16 cellular contexts compared by ENCODE assay signal in genomic region chr18:39675358-39675757, GRCh38.
DNase-seq lines count a peak whose midpoint lies in the region; ATAC-seq, FAIRE-seq and TF ChIP-seq lines count a peak whose summit lies in the region.
"Had no signal": no experiment of that assay in that cellular context is flagged by ENCODE, and none has a peak within 500 bp of the region (broad histone marks: within the 10 kb centered on the region; RNA-seq: fewer than 3 reads in every experiment).

No MANE protein-coding gene starts in this region.

- H3K27me3 ChIP-seq in ACC112 (ENCODE audit: insufficient read depth, low read length) (no peaks in the 10 kb centered on the region), left lung (no peaks in the 10 kb centered on the region), H9 (ENCODE audit: insufficient read depth, low read length) (no peaks in the 10 kb centered on the region)
- H3K27me3 ChIP-seq: adrenal gland, neutrophil had no signal

- H3K4ac ChIP-seq in H9 (ENCODE audit: low read depth, low read length): no peak overlapping the region

- H3K4me3 ChIP-seq in ACC112 (ENCODE audit: low read depth, low read length) (no peak overlapping the region), left lung (no peak overlapping the region)
- H3K4me3 ChIP-seq: adrenal gland; BLaER1 treated with 17β-estradiol and CSF1 and Interleukin-3, amounts not matched to agents 10 nM and 100 nM; dorsolateral prefrontal cortex had no signal

- peak; percentile 2 for DNase-seq in H54 (ENCODE audit: insufficient read length, low spot score)
- peak; percentile 76 for DNase-seq in astrocyte of the hippocampus (ENCODE audit: low read depth, low spot score)
- DNase-seq in left lung: peak in 1 of 2 donors; percentile 33
- no peak for DNase-seq in LoVo (ENCODE audit: low spot score)
- no peak for DNase-seq in endothelial cell (ENCODE audit: low spot score)
- DNase-seq in H9: no peak
- DNase-seq: activated T-cell treated with anti-CD3 and anti-CD28 coated beads, Interleukin-2, amount 50 U/mL, for 24 hours; dorsolateral prefrontal cortex; KG1; NCI-H2171; SW 1271 had no signal

- no peak overlapping the region for H3T11ph ChIP-seq in H9 (ENCODE audit: low read length)

- H4K8ac ChIP-seq in H9 (replicated peaks; ENCODE audit: insufficient read length, low read depth, low read length): no peak overlapping the region

- FAIRE-seq in H54 (lab: Jason Lieb, UNC): no peak

- no peaks in the 10 kb centered on the region for H3K9me3 Mint-ChIP-seq in endothelial cell (ENCODE audit: unreplicated experiment)
- H3K9me3 Mint-ChIP-seq in H9: no peaks in the 10 kb centered on the region

- no peak overlapping the region for H4K91ac ChIP-seq in H9 (ENCODE audit: insufficient read length, low read depth, low read length)

- no peak overlapping the region for H3K4me2 ChIP-seq in H9 (ENCODE audit: insufficient read depth, insufficient read length, low read length)

- no peak overlapping the region for H2BK20ac ChIP-seq in H9 (ENCODE audit: low read depth, low read length, poor library complexity, severe bottlenecking)

- no peak overlapping the region for H3K23ac ChIP-seq in H9 (ENCODE audit: insufficient read length, low read depth, low read length)

- TF ChIP-seq CTCF in left lung (IDR thresholded peaks at IDR 0.05) (no peak), endothelial cell (IDR thresholded peaks at IDR 0.05; ENCODE audit: unreplicated experiment) (no peak), H9 (conservative IDR thresholded peaks at IDR 0.05) (no peak)

- no peak overlapping the region for H2BK120ac ChIP-seq in H9 (ENCODE audit: low read depth, low read length, poor library complexity, severe bottlenecking)

- H3K4me1 ChIP-seq in ACC112 (ENCODE audit: control insufficient read depth, insufficient read depth, low read length, unreplicated experiment): peaks cover 8% of the 10 kb centered on the region
- H3K4me1 ChIP-seq in left lung: no peaks in the 10 kb centered on the region
- no peaks in the 10 kb centered on the region for H3K4me1 ChIP-seq in H9 (ENCODE audit: insufficient read depth, low read length)
- H3K4me1 ChIP-seq: adrenal gland had no signal

- H3K36me3 ChIP-seq in ACC112 (ENCODE audit: insufficient read depth, low read length) (no peaks in the 10 kb centered on the region), left lung (no peaks in the 10 kb centered on the region)
- H3K36me3 ChIP-seq: adrenal gland; BLaER1 treated with 17β-estradiol and CSF1 and Interleukin-3, amounts not matched to agents 10 nM and 100 nM; neutrophil had no signal

- H3K4me3 Mint-ChIP-seq in endothelial cell (ENCODE audit: unreplicated experiment): no peak overlapping the region
- no peak overlapping the region for H3K4me3 Mint-ChIP-seq in H9
- H3K4me3 Mint-ChIP-seq: activated T-cell treated with anti-CD3 and anti-CD28 coated beads, Interleukin-2, amount 50 U/mL, for 24 hours had no signal

- no peak for TF ChIP-seq POLR2A in H54 (IDR thresholded peaks at IDR 0.05; ENCODE audit: low read depth, low read length)

- no peaks in the 10 kb centered on the region for H3K23me2 ChIP-seq in H9 (ENCODE audit: insufficient read length, low read depth, low read length, poor library complexity, severe bottlenecking)

- H3K14ac ChIP-seq in H9 (ENCODE audit: insufficient read depth, low read length): no peak overlapping the region

- no peak overlapping the region for H3K56ac ChIP-seq in H9 (ENCODE audit: insufficient read length, low read depth, low read length)

- H3K27me3 Mint-ChIP-seq in endothelial cell (ENCODE audit: unreplicated experiment) (peaks cover 2% of the 10 kb centered on the region), H9 (ENCODE audit: low read depth) (no peaks in the 10 kb centered on the region)
- H3K27me3 Mint-ChIP-seq: activated T-cell treated with anti-CD3 and anti-CD28 coated beads, Interleukin-2, amount 50 U/mL, for 24 hours had no signal

- no peak overlapping the region for H3K18ac ChIP-seq in H9 (ENCODE audit: insufficient read length, low read depth, low read length)

- ATAC-seq in left lung (peak; percentile 58), GM21737 (IDR thresholded peaks at IDR 0.05; ENCODE audit: unreplicated experiment) (no peak)

- H3K36me3 Mint-ChIP-seq in endothelial cell (ENCODE audit: low read depth, unreplicated experiment) (no peaks in the 10 kb centered on the region), H9 (ENCODE audit: insufficient read depth in 1 of 3, low read depth in 3 of 3) (no peaks in the 10 kb centered on the region)

- H2BK15ac ChIP-seq in H9 (ENCODE audit: low read depth, low read length): no peak overlapping the region

- no peak overlapping the region for H3K27ac Mint-ChIP-seq in endothelial cell (ENCODE audit: unreplicated experiment)
- H3K27ac Mint-ChIP-seq in H9: no peak overlapping the region; a peak in 1 of 7 replicates
- H3K27ac Mint-ChIP-seq: activated T-cell treated with anti-CD3 and anti-CD28 coated beads, Interleukin-2, amount 50 U/mL, for 24 hours had no signal

- H4K5ac ChIP-seq in H9 (ENCODE audit: insufficient read length, low read depth, low read length): no peak overlapping the region

- no peaks in the 10 kb centered on the region for H3K9me3 ChIP-seq in left lung
- H3K9me3 ChIP-seq in H9 (ENCODE audit: control insufficient read depth, low read depth, low read length): no peaks in the 10 kb centered on the region
- H3K9me3 ChIP-seq: adrenal gland; BLaER1 treated with 17β-estradiol and CSF1 and Interleukin-3, amounts not matched to agents 10 nM and 100 nM; neutrophil had no signal

- no peaks in the 10 kb centered on the region for H4K20me1 ChIP-seq in H9 (ENCODE audit: control insufficient read depth, insufficient read depth, insufficient read length)
- H4K20me1 ChIP-seq: BLaER1 treated with 17β-estradiol and CSF1 and Interleukin-3, amounts not matched to agents 10 nM and 100 nM had no signal

- H2AFZ ChIP-seq in ACC112 (ENCODE audit: low read length, unreplicated experiment) (peak overlapping the region; percentile 80), H9 (ENCODE audit: low read length) (no peak overlapping the region)

- peak overlapping the region; percentile 46; the same call in 1 of the 2 replicates for H3K27ac ChIP-seq in ACC112 (ENCODE audit: low read depth, low read length)
- H3K27ac ChIP-seq in left lung: peak overlapping the region in 1 of 2 donors; percentile 33
- H3K27ac ChIP-seq in H9 (ENCODE audit: insufficient read length, low read depth, low read length): no peak overlapping the region
- H3K27ac ChIP-seq: adrenal gland; BLaER1 treated with 17β-estradiol and CSF1 and Interleukin-3, amounts not matched to agents 10 nM and 100 nM; dorsolateral prefrontal cortex; neutrophil had no signal

- H3K4me1 Mint-ChIP-seq in endothelial cell (ENCODE audit: unreplicated experiment) (no peaks in the 10 kb centered on the region), H9 (peaks cover 7 to 9% of the 10 kb centered on the region in 2 experiments)

- H3K79me2 ChIP-seq in ACC112 (ENCODE audit: control insufficient read depth, insufficient read depth, low read length, unreplicated experiment) (no peaks in the 10 kb centered on the region), H9 (ENCODE audit: insufficient read depth, low read length) (no peaks in the 10 kb centered on the region)

- intact Hi-C loops in left lung (cut with DNase I): no loop called here

- no peak overlapping the region for H2AK5ac ChIP-seq in H9 (ENCODE audit: insufficient read length, low read length)

- H2BK5ac ChIP-seq in H9 (ENCODE audit: insufficient read length, low read length): no peak overlapping the region

- no peak overlapping the region for H3K9ac ChIP-seq in H9 (ENCODE audit: extremely low read depth, insufficient read length, low read length)
- H3K9ac ChIP-seq: BLaER1 treated with 17β-estradiol and CSF1 and Interleukin-3, amounts not matched to agents 10 nM and 100 nM had no signal

- WGBS in H9 (ENCODE audit: extremely low coverage, insufficient read length, low lambda C conversion rate): no CpG with 5 or more reads among the region's 3 CpGs

- H3K79me1 ChIP-seq in H9 (ENCODE audit: insufficient read depth, low read depth, low read length, poor library complexity, severe bottlenecking): no peaks in the 10 kb centered on the region

- no peak overlapping the region for H2BK12ac ChIP-seq in H9 (ENCODE audit: insufficient read length, low read depth, low read length)

Comparison
In these comparisons a context has a peak if more than half of its experiments do, and no peak if none do; other contexts are left out.
1. DNase-seq: peak in H54 (single experiment) and astrocyte of the hippocampus (single experiment); none in LoVo (single experiment), endothelial cell (single experiment) and H9 (single experiment).